ENCODE assay signal across 22 cellular contexts in genomic region chrX:45830343-45830742, GRCh38.
DNase-seq lines count a peak whose midpoint lies in the region; ATAC-seq and TF ChIP-seq lines count a peak whose summit lies in the region.
"Had no signal": no experiment of that assay in that cellular context is flagged by ENCODE, and none has a peak within 500 bp of the region (broad histone marks: within the 10 kb centered on the region; RNA-seq: fewer than 3 reads in every experiment).

No MANE protein-coding gene starts in this region.

- WGBS in H9 (ENCODE audit: extremely low coverage, insufficient read length, low lambda C conversion rate), result no CpG with 5 or more reads among the region's 2 CpGs

- H3K4me3 Mint-ChIP-seq in activated CD4-positive, alpha-beta T cell treated with anti-CD3 and anti-CD28 coated beads for 36 hours, result peak overlapping the region; percentile 55
- H3K4me3 Mint-ChIP-seq in H9 (no peak overlapping the region), endothelial cell (ENCODE audit: unreplicated experiment) (peak overlapping the region; percentile 50)
- H3K4me3 Mint-ChIP-seq in activated CD8-positive, alpha-beta T cell treated with anti-CD3 and anti-CD28 coated beads for 36 hours, result no peak overlapping the region
- no peak overlapping the region for H3K4me3 Mint-ChIP-seq in effector memory CD8-positive, alpha-beta T cell
- H3K4me3 Mint-ChIP-seq: naive B cell had no signal

- no peak overlapping the region for H2AFZ ChIP-seq in H9 (ENCODE audit: low read length)

- peaks cover 66% of the 10 kb centered on the region for H3K4me1 Mint-ChIP-seq in activated CD4-positive, alpha-beta T cell treated with anti-CD3 and anti-CD28 coated beads for 36 hours
- H3K4me1 Mint-ChIP-seq in H9 (peaks cover 29 to 47% of the 10 kb centered on the region in 2 experiments), endothelial cell (ENCODE audit: unreplicated experiment) (peaks cover 7% of the 10 kb centered on the region)
- H3K4me1 Mint-ChIP-seq in activated CD8-positive, alpha-beta T cell treated with anti-CD3 and anti-CD28 coated beads for 36 hours (ENCODE audit: low read depth), result peaks cover 44% of the 10 kb centered on the region
- no peaks in the 10 kb centered on the region for H3K4me1 Mint-ChIP-seq in effector memory CD8-positive, alpha-beta T cell (ENCODE audit: low read depth in 2 of 2)
- H3K4me1 Mint-ChIP-seq: naive B cell had no signal

- no peak overlapping the region for H4K91ac ChIP-seq in H9 (ENCODE audit: insufficient read length, low read depth, low read length)

- no peaks in the 10 kb centered on the region for H4K20me1 ChIP-seq in H9 (ENCODE audit: control insufficient read depth, insufficient read depth, insufficient read length)

- H3K18ac ChIP-seq in H9 (ENCODE audit: insufficient read length, low read depth, low read length), result no peak overlapping the region

- no peak for DNase-seq in activated CD4-positive, alpha-beta T cell treated with anti-CD3 and anti-CD28 coated beads for 36 hours
- DNase-seq in activated CD4-positive, alpha-beta T cell treated with anti-CD3 and anti-CD28 coated beads for 4 hours, result no peak
- DNase-seq in H9, result no peak
- no peak for DNase-seq in activated CD8-positive, alpha-beta T cell treated with anti-CD3 and anti-CD28 coated beads for 36 hours
- no peak for DNase-seq in endothelial cell (ENCODE audit: low spot score)
- DNase-seq in kidney tubule cell (ENCODE audit: low spot score), result no peak
- no peak for DNase-seq in effector memory CD8-positive, alpha-beta T cell
- no peak for DNase-seq in NCI-H748 treated with DMSO at 0.1 percent for 48 hours (lab: John Stamatoyannopoulos, UW)
- DNase-seq: activated CD4-positive, CD25-positive, alpha-beta regulatory T cell; AML-193; erythroblast; gastrocnemius medialis; HCEC 1CT; kidney glomerular epithelial cell; mesenchymal stem cell; naive B cell; NCI-H524; T1000; uterus had no signal

- no peak overlapping the region for H2BK12ac ChIP-seq in H9 (ENCODE audit: insufficient read length, low read depth, low read length)

- CTCF ChIA-PET in activated CD4-positive, alpha-beta T cell treated with anti-CD3 and anti-CD28 coated beads for 36 hours (lab: Charles Lee), result no interaction called here
- CTCF ChIA-PET in activated CD8-positive, alpha-beta T cell treated with anti-CD3 and anti-CD28 coated beads for 36 hours (lab: Charles Lee), result interaction anchor here (1.3 kb wide), 1 partner anchor 9 kb away, joined by 3 read pairs; no protein-coding TSS in a partner anchor

- H3K27ac Mint-ChIP-seq in activated CD4-positive, alpha-beta T cell treated with anti-CD3 and anti-CD28 coated beads for 36 hours, result peak overlapping the region; percentile 94
- H3K27ac Mint-ChIP-seq in H9, result peak overlapping the region; percentile 9 to 80 (median 52); a peak in 6 of 7 replicates
- H3K27ac Mint-ChIP-seq in activated CD8-positive, alpha-beta T cell treated with anti-CD3 and anti-CD28 coated beads for 36 hours, result peak overlapping the region; percentile 75
- no peak overlapping the region for H3K27ac Mint-ChIP-seq in endothelial cell (ENCODE audit: unreplicated experiment)
- H3K27ac Mint-ChIP-seq in effector memory CD8-positive, alpha-beta T cell, result no peak overlapping the region

- H2BK15ac ChIP-seq in H9 (ENCODE audit: low read depth, low read length), result no peak overlapping the region

- no peak for TF ChIP-seq CTCF in H9 (conservative IDR thresholded peaks at IDR 0.05)
- no peak for TF ChIP-seq CTCF in activated CD8-positive, alpha-beta T cell treated with anti-CD3 and anti-CD28 coated beads for 36 hours (IDR thresholded peaks at IDR 0.05)
- no peak for TF ChIP-seq CTCF in endothelial cell (IDR thresholded peaks at IDR 0.05; ENCODE audit: unreplicated experiment)

- no peak overlapping the region for H3K23ac ChIP-seq in H9 (ENCODE audit: insufficient read length, low read depth, low read length)

- peaks cover 10% of the 10 kb centered on the region for H3K79me1 ChIP-seq in H9 (ENCODE audit: insufficient read depth, low read depth, low read length, poor library complexity, severe bottlenecking)

- no peaks in the 10 kb centered on the region for H3K9me3 ChIP-seq in H9 (ENCODE audit: control insufficient read depth, low read depth, low read length)
- H3K9me3 ChIP-seq: gastrocnemius medialis, uterus had no signal

- no peak overlapping the region for H2AK5ac ChIP-seq in H9 (ENCODE audit: insufficient read length, low read length)

- H3K79me2 ChIP-seq in H9 (ENCODE audit: insufficient read depth, low read length), result peaks cover 51% of the 10 kb centered on the region

- no peak overlapping the region for H2BK20ac ChIP-seq in H9 (ENCODE audit: low read depth, low read length, poor library complexity, severe bottlenecking)

- H3K27me3 ChIP-seq in H9 (ENCODE audit: insufficient read depth, low read length), result no peaks in the 10 kb centered on the region
- H3K27me3 ChIP-seq: cardiac muscle cell, gastrocnemius medialis, uterus had no signal

- no peak overlapping the region for H3K4ac ChIP-seq in H9 (ENCODE audit: low read depth, low read length)

- H3K56ac ChIP-seq in H9 (ENCODE audit: insufficient read length, low read depth, low read length), result no peak overlapping the region

- peak; percentile 83 for ATAC-seq in activated CD4-positive, alpha-beta T cell treated with anti-CD3 and anti-CD28 coated beads for 36 hours
- ATAC-seq in activated CD8-positive, alpha-beta T cell treated with anti-CD3 and anti-CD28 coated beads for 36 hours, result peak; percentile 42
- no peak for ATAC-seq in effector memory CD8-positive, alpha-beta T cell (replicated peaks)
- ATAC-seq: gastrocnemius medialis had no signal

- H3K14ac ChIP-seq in H9 (ENCODE audit: insufficient read depth, low read length), result no peak overlapping the region

- H3K23me2 ChIP-seq in H9 (ENCODE audit: insufficient read length, low read depth, low read length, poor library complexity, severe bottlenecking), result no peaks in the 10 kb centered on the region

- H2BK120ac ChIP-seq in H9 (ENCODE audit: low read depth, low read length, poor library complexity, severe bottlenecking), result no peak overlapping the region

- H3K4me1 ChIP-seq in H9 (ENCODE audit: insufficient read depth, low read length), result peaks cover 3% of the 10 kb centered on the region
- H3K4me1 ChIP-seq: gastrocnemius medialis, uterus had no signal

- peaks cover 59% of the 10 kb centered on the region for H3K36me3 Mint-ChIP-seq in activated CD4-positive, alpha-beta T cell treated with anti-CD3 and anti-CD28 coated beads for 36 hours (ENCODE audit: low read depth)
- peaks cover 22 to 60% (median 52%) of the 10 kb centered on the region in 3 experiments for H3K36me3 Mint-ChIP-seq in H9 (ENCODE audit: insufficient read depth in 1 of 3, low read depth in 3 of 3)
- H3K36me3 Mint-ChIP-seq in activated CD8-positive, alpha-beta T cell treated with anti-CD3 and anti-CD28 coated beads for 36 hours (ENCODE audit: low read depth), result peaks cover 51% of the 10 kb centered on the region
- peaks cover 4% of the 10 kb centered on the region for H3K36me3 Mint-ChIP-seq in endothelial cell (ENCODE audit: low read depth, unreplicated experiment)
- H3K36me3 Mint-ChIP-seq in effector memory CD8-positive, alpha-beta T cell (ENCODE audit: insufficient read depth), result no peaks in the 10 kb centered on the region
- H3K36me3 Mint-ChIP-seq: naive B cell had no signal

- peak overlapping the region; percentile 56 for H3K27ac ChIP-seq in H9 (ENCODE audit: insufficient read length, low read depth, low read length)
- H3K27ac ChIP-seq: 22Rv1, cardiac muscle cell, gastrocnemius medialis, SK-N-MC, uterus had no signal

- intact Hi-C loops in activated CD4-positive, alpha-beta T cell treated with anti-CD3 and anti-CD28 coated beads for 36 hours (cut with DNase I, micrococcal nuclease), result no loop called here
- intact Hi-C loops in activated CD8-positive, alpha-beta T cell treated with anti-CD3 and anti-CD28 coated beads for 36 hours (cut with micrococcal nuclease), result no loop called here

- H3K9ac ChIP-seq in H9 (ENCODE audit: extremely low read depth, insufficient read length, low read length), result no peak overlapping the region

- no peak overlapping the region for H2BK5ac ChIP-seq in H9 (ENCODE audit: insufficient read length, low read length)

- POLR2A ChIA-PET in activated CD4-positive, alpha-beta T cell treated with anti-CD3 and anti-CD28 coated beads for 36 hours (lab: Charles Lee), result interaction anchor here (0.7 to 1.1 kb wide), 5 partner anchors 19 to 124 kb away, joined by 3 to 4 read pairs (median 3); no protein-coding TSS in a partner anchor
- POLR2A ChIA-PET in activated CD8-positive, alpha-beta T cell treated with anti-CD3 and anti-CD28 coated beads for 36 hours (lab: Charles Lee), result interaction anchor here (0.7 to 1.0 kb wide), 2 partner anchors 12 to 797 kb away, joined by 3 to 5 read pairs; no protein-coding TSS in a partner anchor

- H3T11ph ChIP-seq in H9 (ENCODE audit: low read length), result peak overlapping the region; percentile 17

- no peak overlapping the region for H3K4me2 ChIP-seq in H9 (ENCODE audit: insufficient read depth, insufficient read length, low read length)

- H3K9me3 Mint-ChIP-seq in activated CD4-positive, alpha-beta T cell treated with anti-CD3 and anti-CD28 coated beads for 36 hours (ENCODE audit: low read depth), result no peaks in the 10 kb centered on the region
- H3K9me3 Mint-ChIP-seq in H9 (peaks cover 34 to 55% of the 10 kb centered on the region in 2 experiments), endothelial cell (ENCODE audit: unreplicated experiment) (no peaks in the 10 kb centered on the region)
- no peaks in the 10 kb centered on the region for H3K9me3 Mint-ChIP-seq in activated CD8-positive, alpha-beta T cell treated with anti-CD3 and anti-CD28 coated beads for 36 hours
- H3K9me3 Mint-ChIP-seq in effector memory CD8-positive, alpha-beta T cell, result no peaks in the 10 kb centered on the region
- H3K9me3 Mint-ChIP-seq: naive B cell had no signal

- H3K27me3 Mint-ChIP-seq in activated CD4-positive, alpha-beta T cell treated with anti-CD3 and anti-CD28 coated beads for 36 hours, result no peaks in the 10 kb centered on the region
- H3K27me3 Mint-ChIP-seq in H9 (ENCODE audit: low read depth) (no peaks in the 10 kb centered on the region; the same call in 1 of the 2 replicates), endothelial cell (ENCODE audit: unreplicated experiment) (peaks cover 2% of the 10 kb centered on the region)
- H3K27me3 Mint-ChIP-seq in activated CD8-positive, alpha-beta T cell treated with anti-CD3 and anti-CD28 coated beads for 36 hours, result no peaks in the 10 kb centered on the region
- H3K27me3 Mint-ChIP-seq in effector memory CD8-positive, alpha-beta T cell, result no peaks in the 10 kb centered on the region

- H4K8ac ChIP-seq in H9 (replicated peaks; ENCODE audit: insufficient read length, low read depth, low read length), result no peak overlapping the region

- H4K5ac ChIP-seq in H9 (ENCODE audit: insufficient read length, low read depth, low read length), result no peak overlapping the region

Comparison
In these comparisons a context has a peak if more than half of its experiments do, and no peak if none do; other contexts are left out.
1. H3K27ac Mint-ChIP-seq: peak in activated CD4-positive, alpha-beta T cell treated with anti-CD3 and anti-CD28 coated beads for 36 hours (single experiment), H9 (3 of 3) and activated CD8-positive, alpha-beta T cell treated with anti-CD3 and anti-CD28 coated beads for 36 hours (single experiment); none in endothelial cell (single experiment) and effector memory CD8-positive, alpha-beta T cell (0 of 2).
2. H3K4me3 Mint-ChIP-seq: peak in activated CD4-positive, alpha-beta T cell treated with anti-CD3 and anti-CD28 coated beads for 36 hours (single experiment) and endothelial cell (single experiment); none in H9 (0 of 2), activated CD8-positive, alpha-beta T cell treated with anti-CD3 and anti-CD28 coated beads for 36 hours (single experiment) and effector memory CD8-positive, alpha-beta T cell (0 of 2).